27 cellular contexts compared by ENCODE assay signal in genomic region chr6:111644893-111645430, GRCh38. TPM values are rescaled to one million over a fixed set of nuclear protein-coding genes. Genes with fewer than 3 reads are reported as not detected.
A peak's percentile ranks its signal among the peaks of the same experiment; 100 is the strongest.
DNase-seq lines count a peak whose midpoint lies in the region; ATAC-seq, FAIRE-seq and TF ChIP-seq lines count a peak whose summit lies in the region.
"Had no signal": no experiment of that assay in that cellular context is flagged by ENCODE, and none has a peak within 500 bp of the region (broad histone marks: within the 10 kb centered on the region; RNA-seq: fewer than 3 reads in every experiment).

No MANE protein-coding gene starts in this region.

- H3K23me2 ChIP-seq in H9 (ENCODE audit: insufficient read length, low read depth, low read length, poor library complexity, severe bottlenecking) = no peaks in the 10 kb centered on the region

- no peak overlapping the region for H3K27ac Mint-ChIP-seq in GM23338
- H3K27ac Mint-ChIP-seq in H9 = no peak overlapping the region
- H3K27ac Mint-ChIP-seq: B cell; CD8-positive, alpha-beta memory T cell; IgD-negative memory B cell had no signal

- no peaks in the 10 kb centered on the region for H3K4me1 Mint-ChIP-seq in GM23338
- 0 out of 4 replicates have a peak, but pooled peaks cover 0 to 3% of the 10 kb centered on the region in 2 experiments for H3K4me1 Mint-ChIP-seq in H9
- H3K4me1 Mint-ChIP-seq: B cell; CD8-positive, alpha-beta memory T cell; IgD-negative memory B cell had no signal

- H2BK20ac ChIP-seq in H9 (ENCODE audit: low read depth, low read length, poor library complexity, severe bottlenecking) = no peak overlapping the region

- H3K4ac ChIP-seq in neuronal stem cell (ENCODE audit: low read length) (no peak overlapping the region), H9 (ENCODE audit: low read depth, low read length) (no peak overlapping the region)

- H3K4me3 Mint-ChIP-seq in GM23338 (no peak overlapping the region), H9 (no peak overlapping the region)
- H3K4me3 Mint-ChIP-seq: B cell, CD14-positive monocyte, IgD-negative memory B cell had no signal

- TF ChIP-seq RAD21 in A549 (conservative IDR thresholded peaks at IDR 0.05 in 1 of 2, IDR thresholded peaks at IDR 0.05 in 1 of 2) = no peak

- H3K9me3 ChIP-seq in A549 (no peaks in the 10 kb centered on the region), WERI-Rb-1 (ENCODE audit: severe bottlenecking) (no peaks in the 10 kb centered on the region), neuronal stem cell (replicated peaks in 1 of 2; ENCODE audit: control insufficient read depth in 2 of 2, insufficient read depth in 1 of 2, low read depth in 1 of 2, low read length in 2 of 2) (peaks cover 0 to 4% of the 10 kb centered on the region in 2 donors), thyroid gland (no peaks in the 10 kb centered on the region), H9 (ENCODE audit: control insufficient read depth, low read depth, low read length) (no peaks in the 10 kb centered on the region)

- H3K4me1 ChIP-seq in A549 (no peaks in the 10 kb centered on the region), GM23338 (ENCODE audit: insufficient read depth) (no peaks in the 10 kb centered on the region), neuronal stem cell (ENCODE audit: control insufficient read depth in 2 of 2, insufficient read depth in 1 of 2, low read depth in 1 of 2, low read length in 2 of 2) (no peaks in the 10 kb centered on the region), thyroid gland (peaks cover 0 to 5% of the 10 kb centered on the region in 2 donors), H9 (ENCODE audit: insufficient read depth, low read length) (no peaks in the 10 kb centered on the region)

- H2BK12ac ChIP-seq in neuronal stem cell (ENCODE audit: low read length) = no peak overlapping the region
- no peak overlapping the region for H2BK12ac ChIP-seq in H9 (ENCODE audit: insufficient read length, low read depth, low read length)

- H3T11ph ChIP-seq in H9 (ENCODE audit: low read length) = no peak overlapping the region

- no peak for TF ChIP-seq POLR2A in A549 (IDR thresholded peaks at IDR 0.05; ENCODE audit: low read length)
- no peak for TF ChIP-seq POLR2A in thyroid gland (IDR thresholded peaks at IDR 0.05)

- CTCF ChIA-PET in A549 (lab: Yijun Ruan, JAX) = interaction anchor here (1.0 to 1.8 kb wide), 2 partner anchors 11 to 45 kb away, joined by 3 to 6 read pairs; no protein-coding TSS in a partner anchor

- no peak overlapping the region for H4K5ac ChIP-seq in H9 (ENCODE audit: insufficient read length, low read depth, low read length)

- TF ChIP-seq EP300 in A549 (IDR thresholded peaks at IDR 0.05) = no peak

- H3F3A ChIP-seq in GM23338 (replicated peaks; ENCODE audit: low read depth) = no peaks in the 10 kb centered on the region

- intact Hi-C loops in thyroid gland (cut with DNase I) = loop anchor here (10.0 kb wide), 1 partner anchor 390 kb away; a partner anchor contains a TSS

- H4K91ac ChIP-seq in neuronal stem cell (ENCODE audit: low read depth, low read length, poor library complexity) (peak overlapping the region; percentile 34), H9 (ENCODE audit: insufficient read length, low read depth, low read length) (no peak overlapping the region)

- H4K20me1 ChIP-seq in GM23338 (replicated peaks; ENCODE audit: insufficient read depth) (no peaks in the 10 kb centered on the region), H9 (ENCODE audit: control insufficient read depth, insufficient read depth, insufficient read length) (no peaks in the 10 kb centered on the region)

- TF ChIP-seq CTCF in A549 (IDR thresholded peaks at IDR 0.05) = no peak
- no peak; a peak in 1 of 4 replicates for TF ChIP-seq CTCF in GM23338 (conservative IDR thresholded peaks at IDR 0.05; ENCODE audit: low read depth in 2 of 2)
- TF ChIP-seq CTCF in WERI-Rb-1 (IDR thresholded peaks at IDR 0.05; ENCODE audit: low read depth, low read length) = 0 out of 2 replicates have a peak, but pooled peaks have one; percentile 3
- TF ChIP-seq CTCF in thyroid gland (IDR thresholded peaks at IDR 0.05) = no peak
- TF ChIP-seq CTCF in H9 (conservative IDR thresholded peaks at IDR 0.05) = no peak; the same call in 2 of the 3 replicates

- H3K14ac ChIP-seq in neuronal stem cell (ENCODE audit: low read length) = no peak overlapping the region
- H3K14ac ChIP-seq in H9 (ENCODE audit: insufficient read depth, low read length) = no peak overlapping the region

- H2BK120ac ChIP-seq in neuronal stem cell (ENCODE audit: low read depth, low read length) = no peak overlapping the region
- H2BK120ac ChIP-seq in H9 (ENCODE audit: low read depth, low read length, poor library complexity, severe bottlenecking) = no peak overlapping the region

- H3K4me3 ChIP-seq in A549 (no peak overlapping the region), GM23338 (no peak overlapping the region), WERI-Rb-1 (ENCODE audit: low read depth, low read length) (no peak overlapping the region), neuronal stem cell (ENCODE audit: low read length in 2 of 2) (peak overlapping the region in 1 of 2 donors; percentile 4), thyroid gland (replicated peaks in 1 of 3) (no peak overlapping the region)

- POLR2A ChIA-PET in A549 (lab: Yijun Ruan, JAX) = no interaction called here

- no peak overlapping the region for H2AFZ ChIP-seq in GM23338
- no peak overlapping the region for H2AFZ ChIP-seq in neuronal stem cell (ENCODE audit: low read length)
- H2AFZ ChIP-seq in H9 (ENCODE audit: low read length) = no peak overlapping the region

- no peak for FAIRE-seq in A549 (lab: Jason Lieb, UNC)
- FAIRE-seq: GM12892, GM19239 had no signal

- no peaks in the 10 kb centered on the region for H3K27me3 ChIP-seq in GM23338 (ENCODE audit: insufficient read depth)
- H3K27me3 ChIP-seq in WERI-Rb-1 (ENCODE audit: insufficient read depth, low read depth, severe bottlenecking) = no peaks in the 10 kb centered on the region
- H3K27me3 ChIP-seq in neuronal stem cell (ENCODE audit: control insufficient read depth in 3 of 3, insufficient read depth in 3 of 3, low read depth in 1 of 3, low read length in 3 of 3) = no peaks in the 10 kb centered on the region
- no peaks in the 10 kb centered on the region for H3K27me3 ChIP-seq in thyroid gland
- no peaks in the 10 kb centered on the region for H3K27me3 ChIP-seq in H9 (ENCODE audit: insufficient read depth, low read length)

- no peak overlapping the region for H3K23ac ChIP-seq in neuronal stem cell (ENCODE audit: low read depth, low read length, poor library complexity)
- no peak overlapping the region for H3K23ac ChIP-seq in H9 (ENCODE audit: insufficient read length, low read depth, low read length)

- H3K9me3 Mint-ChIP-seq in GM23338 = peaks cover 4% of the 10 kb centered on the region; the same call in 2 of the 3 replicates
- peaks cover 3 to 4% of the 10 kb centered on the region in 2 experiments; a peak in 4 of 5 replicates for H3K9me3 Mint-ChIP-seq in H9
- H3K9me3 Mint-ChIP-seq: CD8-positive, alpha-beta memory T cell; IgD-negative memory B cell had no signal

- WGBS in A549 (ENCODE audit: missing lambda C conversion rate) = 25% methylated on average over 2 of the region's 4 CpGs
- WGBS in neuronal stem cell (ENCODE audit: extremely low coverage in 2 of 2, insufficient read length in 2 of 2, insufficient replicate concordance in 1 of 2), 2 donors = no CpG with 5 or more reads among the region's 4 CpGs
- WGBS in thyroid gland, 2 donors = 67 to 75% methylated on average over 3 to 4 of the region's 4 CpGs
- WGBS in H9 (ENCODE audit: extremely low coverage, insufficient read length, low lambda C conversion rate) = no CpG with 5 or more reads among the region's 4 CpGs

- H3K79me1 ChIP-seq in neuronal stem cell (ENCODE audit: low read depth, low read length) (no peaks in the 10 kb centered on the region), H9 (ENCODE audit: insufficient read depth, low read depth, low read length, poor library complexity, severe bottlenecking) (no peaks in the 10 kb centered on the region)

- H3K27ac ChIP-seq in A549 = no peak overlapping the region
- H3K27ac ChIP-seq in GM23338 (ENCODE audit: low read depth) = no peak overlapping the region
- H3K27ac ChIP-seq in WERI-Rb-1 = no peak overlapping the region
- no peak overlapping the region for H3K27ac ChIP-seq in neuronal stem cell (replicated peaks; ENCODE audit: low read length)
- H3K27ac ChIP-seq in thyroid gland = no peak overlapping the region
- H3K27ac ChIP-seq in H9 (ENCODE audit: insufficient read length, low read depth, low read length) = no peak overlapping the region
- H3K27ac ChIP-seq: RWPE1 had no signal

- H3K36me3 ChIP-seq in GM23338 (ENCODE audit: insufficient read depth) (no peaks in the 10 kb centered on the region), WERI-Rb-1 (no peaks in the 10 kb centered on the region), neuronal stem cell (replicated peaks in 1 of 2; ENCODE audit: control insufficient read depth in 2 of 2, insufficient read depth in 2 of 2, low read length in 2 of 2) (peaks cover 0 to 5% of the 10 kb centered on the region in 2 donors), thyroid gland (no peaks in the 10 kb centered on the region)

- peaks cover 9% of the 10 kb centered on the region; the same call in 2 of the 3 replicates for H3K36me3 Mint-ChIP-seq in GM23338 (ENCODE audit: low read depth)
- H3K36me3 Mint-ChIP-seq in H9 (ENCODE audit: insufficient read depth in 1 of 3, low read depth in 3 of 3) = peaks cover 0 to 5% (median 2%) of the 10 kb centered on the region in 3 experiments; a peak in 4 of 7 replicates

- no peak overlapping the region for H2BK15ac ChIP-seq in neuronal stem cell (ENCODE audit: low read length)
- H2BK15ac ChIP-seq in H9 (ENCODE audit: low read depth, low read length) = no peak overlapping the region

- peak; percentile 33 to 47; a peak in 4 of 6 replicates for ATAC-seq in A549
- ATAC-seq in GM23338 = peak; percentile 51; the same call in 2 of the 3 replicates
- ATAC-seq: Panc1 had no signal

- no peak overlapping the region for H3K18ac ChIP-seq in neuronal stem cell (ENCODE audit: low read length)
- no peak overlapping the region for H3K18ac ChIP-seq in H9 (ENCODE audit: insufficient read length, low read depth, low read length)

- H3K27me3 Mint-ChIP-seq in GM23338 (ENCODE audit: insufficient read depth, low read depth, poor library complexity) (peaks cover 2% of the 10 kb centered on the region), H9 (ENCODE audit: low read depth) (no peaks in the 10 kb centered on the region; the same call in 1 of the 2 replicates)
- H3K27me3 Mint-ChIP-seq: B cell; CD8-positive, alpha-beta memory T cell; IgD-negative memory B cell had no signal

- H3K79me2 ChIP-seq in GM23338 (replicated peaks; ENCODE audit: insufficient read depth) = no peaks in the 10 kb centered on the region
- no peaks in the 10 kb centered on the region for H3K79me2 ChIP-seq in H9 (ENCODE audit: insufficient read depth, low read length)

- peak overlapping the region; percentile 63 for H3K9ac ChIP-seq in neuronal stem cell (ENCODE audit: low read depth, low read length, poor library complexity)
- H3K9ac ChIP-seq in H9 (ENCODE audit: extremely low read depth, insufficient read length, low read length) = no peak overlapping the region

- no peak overlapping the region for H3K56ac ChIP-seq in H9 (ENCODE audit: insufficient read length, low read depth, low read length)

- H4K8ac ChIP-seq in neuronal stem cell (ENCODE audit: low read depth, low read length) = no peak overlapping the region
- H4K8ac ChIP-seq in H9 (replicated peaks; ENCODE audit: insufficient read length, low read depth, low read length) = no peak overlapping the region

- H2BK5ac ChIP-seq in neuronal stem cell (ENCODE audit: low read length) (peak overlapping the region; percentile 29), H9 (ENCODE audit: insufficient read length, low read length) (no peak overlapping the region)

- H2AK5ac ChIP-seq in neuronal stem cell (ENCODE audit: low read depth, low read length) (peak overlapping the region; percentile 25), H9 (ENCODE audit: insufficient read length, low read length) (no peak overlapping the region)

- H3K9me2 ChIP-seq in GM23338 (ENCODE audit: insufficient read depth) = no peaks in the 10 kb centered on the region

- no peak overlapping the region for H3K4me2 ChIP-seq in A549
- H3K4me2 ChIP-seq in GM23338 = no peak overlapping the region
- H3K4me2 ChIP-seq in neuronal stem cell (ENCODE audit: insufficient read depth, low read length, poor library complexity, severe bottlenecking) = no peak overlapping the region
- H3K4me2 ChIP-seq in H9 (ENCODE audit: insufficient read depth, insufficient read length, low read length) = no peak overlapping the region

- DNase-seq in A549 (ENCODE audit: low read depth in 1 of 2, low spot score in 1 of 2) (no peak), GM23338 (ENCODE audit: low spot score) (no peak), WERI-Rb-1 (no peak), neuronal stem cell (ENCODE audit: low spot score) (no peak), thyroid gland (no peak), Ammon's horn (ENCODE audit: low spot score) (no peak), H9 (no peak)
- DNase-seq: CD8-positive, alpha-beta memory T cell; DMS 273 treated with DMSO at 0.1 percent for 48 hours; DMS79 treated with DMSO at 0.1 percent for 48 hours; GF-D8; NCI-H1048; NCI-H1417 treated with DMSO at 0.1 percent for 48 hours; NCI-H187; NCI-H2081 treated with DMSO at 0.1 percent for 48 hours; NCI-H2171; NCI-H226; NCI-H510A; NCI-H69; SHP77 had no signal

RNA-seq across cellular contexts. Expression of gene TRAF3IP2, which starts 39.3 kb away (rescaled TPM):
- polyA plus RNA-seq in A549 (2011; rRNA removed) = 9.9 and 11.6 TPM in 2 replicates
- polyA plus RNA-seq in A549 (2012; cell fraction: cytosol; rRNA removed) = 7.0 and 8.2 TPM in 2 replicates
- polyA plus RNA-seq in A549 (2012; cell fraction: nucleus; rRNA removed) = 6.4 and 7.0 TPM in 2 replicates
- polyA plus RNA-seq in A549 (2017; fragmentation: RNase III; extraction: RNeasy Plus Mini Kit Qiagen cat#74134 plus additional on column Dnase treatment) = 5.9 to 7.2 TPM (median 5.9 TPM) in 3 replicates
- polyA minus RNA-seq in A549 (2011; rRNA and poly(A)+ RNA removed) = 13.5 and 16.7 TPM in 2 replicates
- 29.5 and 34.0 TPM in 2 replicates for total RNA-seq in GM23338 (2014; rRNA removed; shearing (Covaris generic))
- 22.2 and 23.8 TPM in 2 replicates for polyA plus RNA-seq in GM23338 (2016; fragmentation: Nextera tagmentation; extraction: Ambion mirVana)
- polyA plus RNA-seq in neuronal stem cell (2013, experiment 1 of 2) = 2.5 TPM
- polyA plus RNA-seq in neuronal stem cell (2013, experiment 2 of 2) = 2.1 TPM
- 10 to 100 TPM; 33.2 to 39.6 (median 37.0) TPM for total RNA-seq in thyroid gland
- total RNA-seq in H9 (2021) = 14.4 and 14.7 TPM in 2 replicates
